Comparison of ENCODE assay signal across 17 cellular contexts in genomic region chr7:42292991-42293521, GRCh38. TPM values are rescaled to one million over a fixed set of nuclear protein-coding genes. Genes with fewer than 3 reads are reported as not detected.
DNase-seq lines count a peak whose midpoint lies in the region; ATAC-seq, FAIRE-seq and TF ChIP-seq lines count a peak whose summit lies in the region.
"Had no signal": no experiment of that assay in that cellular context is flagged by ENCODE, and none has a peak within 500 bp of the region (broad histone marks: within the 10 kb centered on the region; RNA-seq: fewer than 3 reads in every experiment).

No MANE protein-coding gene starts in this region.

- FAIRE-seq in urothelium cell line (lab: Jason Lieb, UNC), result peak; percentile 91
- FAIRE-seq: kidney had no signal

- H3K27ac ChIP-seq in lower lobe of right lung, result no peak overlapping the region
- H3K27ac ChIP-seq: BLaER1 treated with 17β-estradiol and CSF1 and Interleukin-3, amounts not matched to agents 10 nM and 100 nM had no signal

- TF ChIP-seq CTCF in lower lobe of right lung (IDR thresholded peaks at IDR 0.05), result no peak

- ATAC-seq in lower lobe of right lung (peak; percentile 72 to 76), GM21360 (IDR thresholded peaks at IDR 0.05; ENCODE audit: unreplicated experiment) (no peak)

- DNase-seq in M059J (ENCODE audit: low read depth) (peak; percentile 72), T47D (ENCODE audit: low read depth in 1 of 2, low spot score in 1 of 2) (peak; percentile 35 to 88), lower lobe of right lung (peak; percentile 59), urothelium cell line (ENCODE audit: low spot score) (no peak), GM03348 (ENCODE audit: low spot score) (no peak), hepatic stellate cell (ENCODE audit: low spot score) (no peak)
- DNase-seq: activated naive CD4-positive, alpha-beta T cell treated with anti-CD3 and anti-CD28 coated beads for 36 hours; cortex of kidney; KG1; kidney; NCI-H1417; NCI-H345; occipital lobe; stimulated activated CD4-positive, alpha-beta T cell treated with anti-CD3 and anti-CD28 coated beads, Interleukin-4, amount 100 ng/mL, for 1 hour; T-helper 2 cell had no signal

- no peaks in the 10 kb centered on the region for H3K27me3 ChIP-seq in lower lobe of right lung (ENCODE audit: low read depth)
- H3K27me3 ChIP-seq: BLaER1 treated with 17β-estradiol and CSF1 and Interleukin-3, amounts not matched to agents 10 nM and 100 nM had no signal

- H3K4me3 ChIP-seq in lower lobe of right lung, result no peak overlapping the region
- H3K4me3 ChIP-seq: BLaER1 treated with 17β-estradiol and CSF1 and Interleukin-3, amounts not matched to agents 10 nM and 100 nM had no signal

- H3K4me1 ChIP-seq in lower lobe of right lung, result no peaks in the 10 kb centered on the region
- H3K4me1 ChIP-seq: BLaER1 treated with 17β-estradiol and CSF1 and Interleukin-3, amounts not matched to agents 10 nM and 100 nM had no signal

- intact Hi-C loops in lower lobe of right lung (cut with DNase I), result no loop called here

- no peaks in the 10 kb centered on the region for H3K36me3 ChIP-seq in lower lobe of right lung
- H3K36me3 ChIP-seq: BLaER1 treated with 17β-estradiol and CSF1 and Interleukin-3, amounts not matched to agents 10 nM and 100 nM had no signal

- in situ Hi-C loops in T47D (cut with HindIII; ENCODE audit: low pct_unique_long_range_greater_than_20kb, low sequenced_read_pairs), result no loop called here

- H3K9me3 ChIP-seq in lower lobe of right lung, result no peaks in the 10 kb centered on the region
- H3K9me3 ChIP-seq: BLaER1 treated with 17β-estradiol and CSF1 and Interleukin-3, amounts not matched to agents 10 nM and 100 nM had no signal

RNA-seq across cellular contexts. Expression of gene GLI3, which starts 56.0 kb away (rescaled TPM):
- 4.4 and 7.6 TPM in 2 replicates for total RNA-seq in M059J (2014; rRNA removed; shearing (Covaris generic))
- 20.7 TPM for total RNA-seq in lower lobe of right lung

Comparison
In these comparisons a context has a peak if more than half of its experiments do, and no peak if none do; other contexts are left out.
1. DNase-seq: peak in M059J (single experiment), T47D (2 of 2) and lower lobe of right lung (single experiment); none in urothelium cell line (single experiment), GM03348 (single experiment) and hepatic stellate cell (single experiment).